9 cellular contexts compared by ENCODE assay signal in genomic region chr15:26891448-26891881, GRCh38. TPM values are rescaled to one million over a fixed set of nuclear protein-coding genes. Genes with fewer than 3 reads are reported as not detected.
DNase-seq lines count a peak whose midpoint lies in the region; ATAC-seq, FAIRE-seq and TF ChIP-seq lines count a peak whose summit lies in the region.
"Had no signal": no experiment of that assay in that cellular context is flagged by ENCODE, and none has a peak within 500 bp of the region (broad histone marks: within the 10 kb centered on the region; RNA-seq: fewer than 3 reads in every experiment).

No MANE protein-coding gene starts in this region.

- H3K36me3 Mint-ChIP-seq in chondrocyte (ENCODE audit: low read depth): no peaks in the 10 kb centered on the region
- H3K36me3 Mint-ChIP-seq in effector memory CD8-positive, alpha-beta T cell (ENCODE audit: insufficient read depth): no peaks in the 10 kb centered on the region

- H3K9me3 Mint-ChIP-seq in chondrocyte (ENCODE audit: low read depth): no peaks in the 10 kb centered on the region
- peaks cover 12 to 19% of the 10 kb centered on the region in 2 donors for H3K9me3 Mint-ChIP-seq in effector memory CD8-positive, alpha-beta T cell

- DNase-seq in NK-92 treated with Interleukin-12 subunit alpha and Interleukin-12 subunit beta, amount 100 ng/mL, for 24 hours (lab: John Stamatoyannopoulos, UW): peak; percentile 35
- DNase-seq in NK-92 (lab: John Stamatoyannopoulos, UW; ENCODE audit: unreplicated experiment) (no peak), Kasumi-1 (lab: John Stamatoyannopoulos, UW) (peak; percentile 25 to 45), RCC 7860 (ENCODE audit: low spot score) (peak; percentile 16), chondrocyte (ENCODE audit: low spot score) (no peak), kidney tubule cell (ENCODE audit: low spot score) (peak; percentile 75)
- peak; percentile 22 to 25 for DNase-seq in stimulated activated CD8-positive, alpha-beta memory T cell treated with anti-CD3 and anti-CD28 coated beads, Interleukin-15, amount 100 ng/mL, for 48 hours (ENCODE audit: low read depth in 2 of 2)
- DNase-seq in effector memory CD8-positive, alpha-beta T cell: no peak

- ATAC-seq in effector memory CD8-positive, alpha-beta T cell (replicated peaks): no peak

- peak; percentile 84 for TF ChIP-seq CTCF in chondrocyte (IDR thresholded peaks at IDR 0.05)

- H3K27me3 Mint-ChIP-seq in chondrocyte (ENCODE audit: low read depth): peaks cover 3% of the 10 kb centered on the region
- H3K27me3 Mint-ChIP-seq in effector memory CD8-positive, alpha-beta T cell: no peaks in the 10 kb centered on the region

- H3K27ac Mint-ChIP-seq in chondrocyte (ENCODE audit: unreplicated experiment): no peak overlapping the region
- no peak overlapping the region for H3K27ac Mint-ChIP-seq in effector memory CD8-positive, alpha-beta T cell

- H3K4me3 Mint-ChIP-seq in chondrocyte (ENCODE audit: unreplicated experiment): no peak overlapping the region
- no peak overlapping the region for H3K4me3 Mint-ChIP-seq in effector memory CD8-positive, alpha-beta T cell

- FAIRE-seq in RCC 7860 (lab: Jason Lieb, UNC): no peak
- FAIRE-seq: G401.6 had no signal

- peaks cover 3% of the 10 kb centered on the region for H3K4me1 Mint-ChIP-seq in chondrocyte (ENCODE audit: low read depth)
- H3K4me1 Mint-ChIP-seq in effector memory CD8-positive, alpha-beta T cell (ENCODE audit: low read depth in 2 of 2): no peaks in the 10 kb centered on the region

RNA-seq across cellular contexts. Expression of gene GABRA5, which starts 24.6 kb away (rescaled TPM):
- total RNA-seq in chondrocyte: 0.30 to 0.46 TPM in 2 of 3 replicates, not detected in the other

Comparison
In these comparisons a context has a peak if more than half of its experiments do, and no peak if none do; other contexts are left out.
1. DNase-seq: peak in NK-92 treated with Interleukin-12 subunit alpha and Interleukin-12 subunit beta, amount 100 ng/mL, for 24 hours (single experiment), Kasumi-1 (2 of 2), RCC 7860 (single experiment), kidney tubule cell (single experiment) and stimulated activated CD8-positive, alpha-beta memory T cell treated with anti-CD3 and anti-CD28 coated beads, Interleukin-15, amount 100 ng/mL, for 48 hours (2 of 2); none in NK-92 (single experiment), chondrocyte (single experiment) and effector memory CD8-positive, alpha-beta T cell (0 of 3).